ENCODE assay signal across 8 cellular contexts in the genomic region with DNA sequence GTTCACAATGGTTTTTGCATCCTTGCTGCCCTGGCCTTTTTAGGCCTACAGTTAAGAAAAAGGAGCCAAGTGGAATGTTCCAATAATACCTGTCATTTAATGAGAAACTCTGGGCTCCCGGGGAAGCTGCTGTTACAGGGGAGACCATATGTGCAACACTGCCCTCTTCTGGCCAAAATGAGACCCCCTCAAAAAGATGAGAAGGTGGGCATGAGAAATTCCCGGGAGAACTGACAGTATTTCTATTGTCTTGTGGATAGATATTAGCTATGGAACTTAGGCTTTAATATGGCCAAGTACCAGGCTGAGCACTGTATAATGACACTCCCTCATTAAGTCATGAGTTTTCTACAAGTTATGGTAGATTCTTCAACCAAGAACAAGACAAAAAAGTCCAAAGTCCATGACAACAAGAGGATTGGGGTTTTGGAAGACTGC.
DNase-seq lines count a peak whose midpoint lies in the region; ATAC-seq and TF ChIP-seq lines count a peak whose summit lies in the region.

No MANE protein-coding gene starts in this region.

- H3K4me1 ChIP-seq in thyroid gland, result no peaks in the 10 kb centered on the region

- H3K36me3 ChIP-seq in thyroid gland, result no peaks in the 10 kb centered on the region

- H3K4me1 Mint-ChIP-seq in activated CD4-positive, alpha-beta T cell treated with anti-CD3 and anti-CD28 coated beads for 36 hours, result no peaks in the 10 kb centered on the region

- CTCF ChIA-PET in activated CD4-positive, alpha-beta T cell treated with anti-CD3 and anti-CD28 coated beads for 36 hours (lab: Charles Lee), result interaction anchor here (0.5 to 2.3 kb wide), 17 partner anchors 10 to 780 kb away, joined by 3 to 14 read pairs (median 5); no protein-coding TSS in a partner anchor

- no peaks in the 10 kb centered on the region for H3K9me3 Mint-ChIP-seq in activated CD4-positive, alpha-beta T cell treated with anti-CD3 and anti-CD28 coated beads for 36 hours (ENCODE audit: low read depth)

- H3K36me3 Mint-ChIP-seq in activated CD4-positive, alpha-beta T cell treated with anti-CD3 and anti-CD28 coated beads for 36 hours (ENCODE audit: low read depth), result no peaks in the 10 kb centered on the region

- WGBS in thyroid gland, 2 donors, result 7 to 10% methylated on average over 2 of the region's 2 CpGs

- peaks cover 11% of the 10 kb centered on the region for H3K27me3 Mint-ChIP-seq in activated CD4-positive, alpha-beta T cell treated with anti-CD3 and anti-CD28 coated beads for 36 hours

- no peak overlapping the region for H3K27ac ChIP-seq in thyroid gland

- no peaks in the 10 kb centered on the region for H3K27me3 ChIP-seq in thyroid gland

- H3K4me3 Mint-ChIP-seq in activated CD4-positive, alpha-beta T cell treated with anti-CD3 and anti-CD28 coated beads for 36 hours, result no peak overlapping the region

- peak; percentile 59 to 81 (median 67) for TF ChIP-seq CTCF in thyroid gland (IDR thresholded peaks at IDR 0.05)

- ATAC-seq in left cardiac atrium (peak; percentile 49 to 64), HG02759 (IDR thresholded peaks at IDR 0.05; ENCODE audit: unreplicated experiment) (no peak)
- peak; percentile 53 for ATAC-seq in activated CD4-positive, alpha-beta T cell treated with anti-CD3 and anti-CD28 coated beads for 36 hours

- intact Hi-C loops in left cardiac atrium (cut with DNase I), result loop anchor here (5.0 to 10.0 kb wide), 6 partner anchors 117 to 687 kb away; no protein-coding TSS in a partner anchor
- intact Hi-C loops in cardiac septum (cut with DNase I), result loop anchor here (5.0 to 10.0 kb wide), 4 partner anchors 120 to 637 kb away; no protein-coding TSS in a partner anchor
- intact Hi-C loops in activated CD4-positive, alpha-beta T cell treated with anti-CD3 and anti-CD28 coated beads for 36 hours (cut with DNase I, micrococcal nuclease), result loop anchor here (1.0 to 10.0 kb wide), 8 partner anchors 121 to 687 kb away; no protein-coding TSS in a partner anchor
- intact Hi-C loops in thyroid gland (cut with DNase I), result loop anchor here (5.0 to 10.0 kb wide), 3 partner anchors 120 to 197 kb away; no protein-coding TSS in a partner anchor

- DNase-seq in left cardiac atrium (peak; percentile 66), cardiac septum (ENCODE audit: low spot score) (no peak), NCI-H146 (lab: John Stamatoyannopoulos, UW) (peak; percentile 79), myocyte (ENCODE audit: low read depth) (peak; percentile 65), thyroid gland (peak; percentile 66 to 69)
- DNase-seq in activated CD4-positive, alpha-beta T cell treated with anti-CD3 and anti-CD28 coated beads for 36 hours, result peak; percentile 72
- DNase-seq in effector CD8-positive, alpha-beta T cell (lab: John Stamatoyannopoulos, UW), result peak; percentile 18

- no peak overlapping the region for H3K27ac Mint-ChIP-seq in activated CD4-positive, alpha-beta T cell treated with anti-CD3 and anti-CD28 coated beads for 36 hours

- no peak for TF ChIP-seq POLR2A in thyroid gland (IDR thresholded peaks at IDR 0.05)

- no peaks in the 10 kb centered on the region for H3K9me3 ChIP-seq in thyroid gland

- no peak overlapping the region for H3K4me3 ChIP-seq in thyroid gland (replicated peaks in 1 of 3)

- POLR2A ChIA-PET in activated CD4-positive, alpha-beta T cell treated with anti-CD3 and anti-CD28 coated beads for 36 hours (lab: Charles Lee), result no interaction called here
